ENCODE assay signal across 1 cellular context in genomic region chr18:13700153-13700552, GRCh38.
TF ChIP-seq lines count a peak whose summit lies in the region.

No MANE protein-coding gene starts in this region.

TF ChIP-seq in GM12878, 131 proteins besides CTCF, POLR2A, EP300 and RAD21:
- no peak for TF ChIP-seq SRF (IDR thresholded peaks at IDR 0.05; ENCODE audit: low read depth in 2 of 2, low read length in 2 of 2)
- 0 out of 2 replicates have a peak, but pooled peaks have one; percentile 32 for TF ChIP-seq SPI1 (IDR thresholded peaks at IDR 0.05; ENCODE audit: borderline replicate concordance, insufficient read depth, low read depth, low read length)
